ENCODE assay signal across 16 cellular contexts in the genomic region with DNA sequence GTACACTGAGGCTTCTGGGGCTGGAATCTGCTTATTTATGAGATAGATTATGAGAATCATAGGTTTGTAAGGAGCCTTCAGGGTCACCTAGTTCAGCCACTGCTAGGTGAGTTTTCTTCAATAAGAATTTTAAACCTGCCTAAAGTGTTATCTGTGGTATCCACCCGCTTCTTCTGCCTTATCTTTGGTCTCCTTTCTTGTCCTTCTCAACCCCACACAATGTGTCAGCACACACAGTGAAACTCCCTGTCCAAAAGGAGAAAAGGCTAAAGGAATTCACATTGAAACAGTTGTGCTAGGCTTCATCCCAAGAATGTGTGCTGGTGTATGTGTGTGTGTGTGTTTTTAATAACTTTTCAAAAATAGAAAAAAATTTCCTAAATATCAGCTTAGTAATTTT.
DNase-seq lines count a peak whose midpoint lies in the region; ATAC-seq and TF ChIP-seq lines count a peak whose summit lies in the region.
"Had no signal": no experiment of that assay in that cellular context is flagged by ENCODE, and none has a peak within 500 bp of the region (broad histone marks: within the 10 kb centered on the region; RNA-seq: fewer than 3 reads in every experiment).

No MANE protein-coding gene starts in this region.

- no peaks in the 10 kb centered on the region for H3K9me3 ChIP-seq in MM.1S (replicated peaks; ENCODE audit: insufficient read depth, low read length)
- H3K9me3 ChIP-seq: A549 had no signal

- no peaks in the 10 kb centered on the region for H3K36me3 ChIP-seq in MM.1S (replicated peaks; ENCODE audit: insufficient read depth, low read length)

- no peak overlapping the region for H3K4me3 ChIP-seq in MM.1S (ENCODE audit: low read length)
- H3K4me3 ChIP-seq: A549 had no signal

- H3K9ac ChIP-seq in MM.1S (ENCODE audit: low read length), result no peak overlapping the region

- H3K4me1 Mint-ChIP-seq in activated CD4-positive, alpha-beta T cell treated with anti-CD3 and anti-CD28 coated beads, Interleukin-2, amount 10 ng/mL, durations not matched to agents 7 days and 5 days, result peaks cover 76% of the 10 kb centered on the region
- peaks cover 68 to 70% of the 10 kb centered on the region in 2 donors for H3K4me1 Mint-ChIP-seq in natural killer cell

- CTCF ChIA-PET in activated CD4-positive, alpha-beta T cell treated with anti-CD3 and anti-CD28 coated beads, Interleukin-2, amount 10 ng/mL, durations not matched to agents 7 days and 5 days (lab: Charles Lee), result interaction anchor here (5.0 kb wide), 1 partner anchor 260 kb away, joined by 21 read pairs; the partner anchor contains the start of gene BTG1

- 0 out of 2 replicates have a peak overlapping the region, but pooled peaks have one; percentile 31 for H2AFZ ChIP-seq in MM.1S (ENCODE audit: low read length)

- no peaks in the 10 kb centered on the region for H4K20me1 ChIP-seq in MM.1S (ENCODE audit: insufficient read depth, low read length)

- peaks cover 20% of the 10 kb centered on the region for H3F3A ChIP-seq in MM.1S (ENCODE audit: insufficient read depth, low read length)

- H3K27me3 ChIP-seq in MM.1S (replicated peaks; ENCODE audit: insufficient read depth, low read length), result no peaks in the 10 kb centered on the region

- peaks cover 52% of the 10 kb centered on the region for H3K4me1 ChIP-seq in MM.1S (ENCODE audit: low read length)
- H3K4me1 ChIP-seq: A549 had no signal

- no peak overlapping the region for H3K4me2 ChIP-seq in MM.1S (ENCODE audit: low read depth, low read length)
- H3K4me2 ChIP-seq: A549 had no signal

- POLR2A ChIA-PET in activated CD4-positive, alpha-beta T cell treated with anti-CD3 and anti-CD28 coated beads, Interleukin-2, amount 10 ng/mL, durations not matched to agents 7 days and 5 days (lab: Charles Lee), result no interaction called here

- no peaks in the 10 kb centered on the region for H3K79me2 ChIP-seq in MM.1S (ENCODE audit: low read length)

- no peaks in the 10 kb centered on the region for H3K27me3 Mint-ChIP-seq in activated CD4-positive, alpha-beta T cell treated with anti-CD3 and anti-CD28 coated beads, Interleukin-2, amount 10 ng/mL, durations not matched to agents 7 days and 5 days
- no peaks in the 10 kb centered on the region for H3K27me3 Mint-ChIP-seq in natural killer cell (ENCODE audit: low read depth in 2 of 2)

- no peak overlapping the region for H3K4me3 Mint-ChIP-seq in activated CD4-positive, alpha-beta T cell treated with anti-CD3 and anti-CD28 coated beads, Interleukin-2, amount 10 ng/mL, durations not matched to agents 7 days and 5 days
- H3K4me3 Mint-ChIP-seq in natural killer cell, result peak overlapping the region; percentile 62

- DNase-seq in activated CD4-positive, alpha-beta T cell treated with anti-CD3 and anti-CD28 coated beads, Interleukin-2, amount 10 ng/mL, durations not matched to agents 7 days and 5 days, result no peak
- no peak for DNase-seq in activated CD4-positive, alpha-beta T cell treated with anti-CD3 and anti-CD28 coated beads for 4 hours
- DNase-seq in MM.1S (no peak), natural killer cell (no peak), DMS153 treated with DMSO at 0.1 percent for 48 hours (lab: John Stamatoyannopoulos, UW; ENCODE audit: unreplicated experiment) (no peak)
- no peak for DNase-seq in activated naive CD4-positive, alpha-beta T cell treated with anti-CD3 and anti-CD28 coated beads, Interleukin-2, amount 50 U/mL, for 72 hours (ENCODE audit: low spot score in 2 of 2)
- DNase-seq: activated CD4-positive, alpha-beta T cell treated with anti-CD3 and anti-CD28 coated beads, Interleukin-2, amount 50 U/mL, for 1 hour; activated gamma-delta T cell treated with Interleukin-2 at 50 U/mL for 16 hours; COR-L47; left colon; NCI-H1092 treated with DMSO at 0.1 percent for 48 hours; NCI-H2171 treated with DMSO at 0.1 percent for 48 hours; stimulated activated CD4-positive, alpha-beta T cell treated with anti-CD3 and anti-CD28 coated beads, Interleukin-4, amount 100 ng/mL, for 4 hours had no signal

- intact Hi-C loops in natural killer cell (cut with micrococcal nuclease), result loop anchor here (5.0 to 10.0 kb wide), 7 partner anchors 170 to 1023 kb away; partner anchors contain the start of gene BTG1

- TF ChIP-seq CTCF in MM.1S (IDR thresholded peaks at IDR 0.05; ENCODE audit: low read length), result no peak
- TF ChIP-seq CTCF in natural killer cell (IDR thresholded peaks at IDR 0.05), result no peak

- ATAC-seq in activated naive CD4-positive, alpha-beta T cell treated with anti-CD3 and anti-CD28 coated beads, Interleukin-2, amount 50 U/mL, for 72 hours, result peak in 1 of 2 donors; percentile 4
- ATAC-seq in natural killer cell (no peak), GM18907 (IDR thresholded peaks at IDR 0.05; ENCODE audit: unreplicated experiment) (no peak), HG03354 (IDR thresholded peaks at IDR 0.05; ENCODE audit: poor library complexity, severe bottlenecking, unreplicated experiment) (no peak)
- ATAC-seq: A549, left colon had no signal

- H3K27ac ChIP-seq in MM.1S (ENCODE audit: low read length), result peak overlapping the region; percentile 91
- H3K27ac ChIP-seq: A549 had no signal

- peak overlapping the region; percentile 89 for H3K27ac Mint-ChIP-seq in activated CD4-positive, alpha-beta T cell treated with anti-CD3 and anti-CD28 coated beads, Interleukin-2, amount 10 ng/mL, durations not matched to agents 7 days and 5 days
- H3K27ac Mint-ChIP-seq in activated naive CD4-positive, alpha-beta T cell treated with anti-CD3 and anti-CD28 coated beads, Interleukin-2, amount 50 U/mL, for 72 hours, result peak overlapping the region; percentile 96 to 99
- H3K27ac Mint-ChIP-seq in natural killer cell, result peak overlapping the region; percentile 87 to 92

- no peaks in the 10 kb centered on the region for H3K9me2 ChIP-seq in MM.1S (replicated peaks; ENCODE audit: insufficient read depth, low read length)

- peaks cover 25% of the 10 kb centered on the region for H3K9me3 Mint-ChIP-seq in activated CD4-positive, alpha-beta T cell treated with anti-CD3 and anti-CD28 coated beads, Interleukin-2, amount 10 ng/mL, durations not matched to agents 7 days and 5 days
- peaks cover 0 to 10% of the 10 kb centered on the region in 2 donors for H3K9me3 Mint-ChIP-seq in activated naive CD4-positive, alpha-beta T cell treated with anti-CD3 and anti-CD28 coated beads, Interleukin-2, amount 50 U/mL, for 72 hours
- H3K9me3 Mint-ChIP-seq in natural killer cell, result no peaks in the 10 kb centered on the region

- peaks cover 36% of the 10 kb centered on the region for H3K36me3 Mint-ChIP-seq in activated CD4-positive, alpha-beta T cell treated with anti-CD3 and anti-CD28 coated beads, Interleukin-2, amount 10 ng/mL, durations not matched to agents 7 days and 5 days (ENCODE audit: low read depth)
- peaks cover 15 to 21% of the 10 kb centered on the region in 2 donors for H3K36me3 Mint-ChIP-seq in activated naive CD4-positive, alpha-beta T cell treated with anti-CD3 and anti-CD28 coated beads, Interleukin-2, amount 50 U/mL, for 72 hours
- no peaks in the 10 kb centered on the region for H3K36me3 Mint-ChIP-seq in natural killer cell
